Comparison of ENCODE assay signal across 12 cellular contexts in genomic region chr4:22435652-22436051, GRCh38.
DNase-seq lines count a peak whose midpoint lies in the region; ATAC-seq and TF ChIP-seq lines count a peak whose summit lies in the region.
"Had no signal": no experiment of that assay in that cellular context is flagged by ENCODE, and none has a peak within 500 bp of the region (broad histone marks: within the 10 kb centered on the region; RNA-seq: fewer than 3 reads in every experiment).

No MANE protein-coding gene starts in this region.

- peak; percentile 33 for DNase-seq in NCI-H2227 (lab: John Stamatoyannopoulos, UW; ENCODE audit: unreplicated experiment)
- DNase-seq in progenitor cell of endocrine pancreas (ENCODE audit: low spot score, unreplicated experiment): no peak
- DNase-seq in activated CD4-positive, alpha-beta T cell treated with anti-CD3 and anti-CD28 coated beads for 36 hours: no peak
- DNase-seq in NK-92 (lab: John Stamatoyannopoulos, UW; ENCODE audit: unreplicated experiment): no peak
- DNase-seq: CD8-positive, alpha-beta memory T cell; NCI-H1105; NCI-H187 had no signal

- no peaks in the 10 kb centered on the region for H3K9me3 ChIP-seq in HUES64 (ENCODE audit: insufficient read depth, low read depth, low read length)
- no peaks in the 10 kb centered on the region for H3K9me3 ChIP-seq in iPS-20b (ENCODE audit: insufficient read depth, low read depth, low read length)
- H3K9me3 ChIP-seq: SK-N-SH had no signal

- peaks cover 83% of the 10 kb centered on the region for H3K36me3 ChIP-seq in HUES64 (ENCODE audit: insufficient read depth, low read length)
- H3K36me3 ChIP-seq in iPS-20b (ENCODE audit: insufficient read depth, low read depth, low read length): peaks cover 67% of the 10 kb centered on the region

- H3K4me1 ChIP-seq in HUES64 (ENCODE audit: insufficient read depth, low read length): peaks cover 14% of the 10 kb centered on the region
- peaks cover 13% of the 10 kb centered on the region; the same call in 1 of the 2 replicates for H3K4me1 ChIP-seq in iPS-20b (ENCODE audit: insufficient read depth, low read length)

- peak overlapping the region; percentile 38; the same call in 1 of the 2 replicates for H3K27ac ChIP-seq in HUES64 (ENCODE audit: low read depth, low read length)
- H3K27ac ChIP-seq in iPS-20b (ENCODE audit: low read length): peak overlapping the region; percentile 39
- H3K27ac ChIP-seq: HL-60 had no signal

- H3K4me1 Mint-ChIP-seq in progenitor cell of endocrine pancreas (ENCODE audit: low read depth): peaks cover 12% of the 10 kb centered on the region
- H3K4me1 Mint-ChIP-seq in activated CD4-positive, alpha-beta T cell treated with anti-CD3 and anti-CD28 coated beads for 36 hours: no peaks in the 10 kb centered on the region
- H3K4me1 Mint-ChIP-seq: CD8-positive, alpha-beta memory T cell had no signal

- POLR2A ChIA-PET in activated CD4-positive, alpha-beta T cell treated with anti-CD3 and anti-CD28 coated beads for 36 hours (lab: Charles Lee): no interaction called here

- no peak overlapping the region for H3K4me3 Mint-ChIP-seq in progenitor cell of endocrine pancreas (ENCODE audit: low read depth)
- H3K4me3 Mint-ChIP-seq in activated CD4-positive, alpha-beta T cell treated with anti-CD3 and anti-CD28 coated beads for 36 hours: no peak overlapping the region
- H3K4me3 Mint-ChIP-seq: CD8-positive, alpha-beta memory T cell had no signal

- 71% methylated on average over 2 of the region's 2 CpGs for WGBS in HUES64

- ATAC-seq in HG02973 (IDR thresholded peaks at IDR 0.05; ENCODE audit: unreplicated experiment): no peak
- ATAC-seq in activated CD4-positive, alpha-beta T cell treated with anti-CD3 and anti-CD28 coated beads for 36 hours: no peak

- no peaks in the 10 kb centered on the region for H3K27me3 Mint-ChIP-seq in progenitor cell of endocrine pancreas
- no peaks in the 10 kb centered on the region for H3K27me3 Mint-ChIP-seq in activated CD4-positive, alpha-beta T cell treated with anti-CD3 and anti-CD28 coated beads for 36 hours
- H3K27me3 Mint-ChIP-seq: CD8-positive, alpha-beta memory T cell had no signal

- peaks cover 38% of the 10 kb centered on the region for H3K36me3 Mint-ChIP-seq in progenitor cell of endocrine pancreas (ENCODE audit: insufficient read depth)
- H3K36me3 Mint-ChIP-seq in activated CD4-positive, alpha-beta T cell treated with anti-CD3 and anti-CD28 coated beads for 36 hours (ENCODE audit: low read depth): peaks cover 20% of the 10 kb centered on the region
- H3K36me3 Mint-ChIP-seq: CD8-positive, alpha-beta memory T cell had no signal

- no peaks in the 10 kb centered on the region for H3K27me3 ChIP-seq in HUES64 (ENCODE audit: insufficient read depth, low read length)
- no peaks in the 10 kb centered on the region for H3K27me3 ChIP-seq in iPS-20b (ENCODE audit: insufficient read depth, low read length)

- no peak for TF ChIP-seq CTCF in progenitor cell of endocrine pancreas (IDR thresholded peaks at IDR 0.05; ENCODE audit: unreplicated experiment)

- H3K4me3 ChIP-seq in HUES64 (ENCODE audit: low read length): no peak overlapping the region
- H3K4me3 ChIP-seq in iPS-20b (ENCODE audit: low read length): no peak overlapping the region

- H3K9ac ChIP-seq in HUES64 (ENCODE audit: low read depth, low read length): no peak overlapping the region
- H3K9ac ChIP-seq in iPS-20b (ENCODE audit: low read depth, low read length): no peak overlapping the region
- H3K9ac ChIP-seq: SK-N-SH had no signal

- CTCF ChIA-PET in activated CD4-positive, alpha-beta T cell treated with anti-CD3 and anti-CD28 coated beads for 36 hours (lab: Charles Lee): interaction anchor here (1.2 kb wide), 1 partner anchor 18 kb away, joined by 3 read pairs; no protein-coding TSS in a partner anchor

- peak overlapping the region; percentile 74 for H3K27ac Mint-ChIP-seq in progenitor cell of endocrine pancreas
- no peak overlapping the region for H3K27ac Mint-ChIP-seq in activated CD4-positive, alpha-beta T cell treated with anti-CD3 and anti-CD28 coated beads for 36 hours
- H3K27ac Mint-ChIP-seq: CD8-positive, alpha-beta memory T cell had no signal

- no peaks in the 10 kb centered on the region for H3K9me3 Mint-ChIP-seq in progenitor cell of endocrine pancreas (ENCODE audit: low read depth)
- no peaks in the 10 kb centered on the region for H3K9me3 Mint-ChIP-seq in activated CD4-positive, alpha-beta T cell treated with anti-CD3 and anti-CD28 coated beads for 36 hours (ENCODE audit: low read depth)

- intact Hi-C loops in activated CD4-positive, alpha-beta T cell treated with anti-CD3 and anti-CD28 coated beads for 36 hours (cut with DNase I, micrococcal nuclease): no loop called here
